19 cellular contexts compared by ENCODE assay signal in the genomic region with DNA sequence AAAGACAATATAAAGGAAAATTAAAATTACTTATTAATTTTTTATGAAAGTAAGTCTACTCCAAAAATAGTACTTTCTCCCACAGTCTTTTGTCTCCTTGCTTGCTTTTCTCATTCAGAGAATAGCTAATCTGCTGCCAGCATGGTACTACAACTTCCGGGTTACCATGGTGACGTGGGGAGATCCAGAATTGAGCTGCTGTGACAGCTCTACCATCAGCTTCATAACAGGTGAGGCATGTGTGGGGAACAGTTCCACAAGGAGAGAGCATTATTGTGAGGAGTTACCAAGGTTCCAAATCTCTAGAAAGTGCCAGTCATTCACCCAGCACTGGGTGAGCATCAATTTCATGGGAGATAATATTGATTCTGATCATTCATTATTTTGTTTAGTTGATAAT.
A peak's percentile ranks its signal among the peaks of the same experiment; 100 is the strongest.
DNase-seq lines count a peak whose midpoint lies in the region; ATAC-seq and TF ChIP-seq lines count a peak whose summit lies in the region.
"Had no signal": no experiment of that assay in that cellular context is flagged by ENCODE, and none has a peak within 500 bp of the region (broad histone marks: within the 10 kb centered on the region; RNA-seq: fewer than 3 reads in every experiment).

No MANE protein-coding gene starts in this region.

- H3K9me3 Mint-ChIP-seq in Calu3 (ENCODE audit: low read depth, unreplicated experiment) = no peaks in the 10 kb centered on the region
- H3K9me3 Mint-ChIP-seq: CD4-positive, alpha-beta T cell had no signal

- peaks cover 5% of the 10 kb centered on the region for H3K4me1 Mint-ChIP-seq in Calu3 (ENCODE audit: low read depth, unreplicated experiment)

- H3K27ac ChIP-seq in caudate nucleus (ENCODE audit: low read depth, low read length) = no peak overlapping the region
- H3K27ac ChIP-seq: right atrium auricular region, stomach, transverse colon, VCaP had no signal

- peaks cover 34% of the 10 kb centered on the region for H3K27me3 Mint-ChIP-seq in Calu3 (ENCODE audit: unreplicated experiment)

- H3K4me3 Mint-ChIP-seq in Calu3 (ENCODE audit: low read depth, unreplicated experiment) = no peak overlapping the region
- H3K4me3 Mint-ChIP-seq: CD4-positive, alpha-beta T cell had no signal

- TF ChIP-seq CTCF in Calu3 (IDR thresholded peaks at IDR 0.05; ENCODE audit: unreplicated experiment) = no peak

- peak; percentile 47 for ATAC-seq in GM18868 (IDR thresholded peaks at IDR 0.05; ENCODE audit: unreplicated experiment)

- intact Hi-C loops in Calu3 (cut with micrococcal nuclease; ENCODE audit: unreplicated experiment) = loop anchor here (5.0 kb wide), 1 partner anchor 368 kb away; no protein-coding TSS in a partner anchor

- no peak overlapping the region for H3K27ac Mint-ChIP-seq in Calu3 (ENCODE audit: unreplicated experiment)
- H3K27ac Mint-ChIP-seq: CD4-positive, alpha-beta T cell had no signal

- CTCF ChIA-PET in Calu3 (lab: Charles Lee) = no interaction called here

- no peaks in the 10 kb centered on the region for H3K36me3 Mint-ChIP-seq in Calu3 (ENCODE audit: insufficient read depth, unreplicated experiment)

- DNase-seq in Calu3 = peak; percentile 15
- peak; percentile 21 for DNase-seq in NCI-H1436 treated with DMSO at 0.1 percent for 48 hours (lab: John Stamatoyannopoulos, UW)
- peak in 41 of 61 donors; percentile 2 to 89 (median 32) for DNase-seq in caudate nucleus (lab: John Stamatoyannopoulos, UW)
- DNase-seq in OCI-M2 (lab: John Stamatoyannopoulos, UW; ENCODE audit: unreplicated experiment) = no peak
- no peak for DNase-seq in amygdala (lab: John Stamatoyannopoulos, UW)
- DNase-seq in stimulated activated CD4-positive, alpha-beta T cell treated with anti-CD3 and anti-CD28 coated beads, Interleukin-4, amount 100 ng/mL, for 4 hours = no peak
- no peak for DNase-seq in UCSD-AML1 (lab: John Stamatoyannopoulos, UW; ENCODE audit: unreplicated experiment)
- DNase-seq: activated CD4-positive, alpha-beta T cell treated with anti-CD3 and anti-CD28 coated beads, Interleukin-2, amount 50 U/mL, for 4 hours; activated effector memory CD4-positive, alpha-beta T cell treated with Interleukin-2 at 50 U/mL for 16 hours; CD4-positive, alpha-beta T cell; DMS79 treated with DMSO at 0.1 percent for 48 hours; kidney glomerular epithelial cell; NCI-H1092 treated with DMSO at 0.1 percent for 48 hours; stomach; T-helper 2 cell; transverse colon had no signal

- no TSS peak for BruUV-seq in Calu3 (replicated peaks; lab: Mats Ljungman, UMichigan)

Comparison
In these comparisons a context has a peak if more than half of its experiments do, and no peak if none do; other contexts are left out.
1. DNase-seq: peak in Calu3 (single experiment), NCI-H1436 treated with DMSO at 0.1 percent for 48 hours (single experiment) and caudate nucleus (41 of 61); none in OCI-M2 (single experiment), amygdala (0 of 56), stimulated activated CD4-positive, alpha-beta T cell treated with anti-CD3 and anti-CD28 coated beads, Interleukin-4, amount 100 ng/mL, for 4 hours (0 of 2) and UCSD-AML1 (single experiment).